8 cellular contexts compared by ENCODE assay signal in the genomic region with DNA sequence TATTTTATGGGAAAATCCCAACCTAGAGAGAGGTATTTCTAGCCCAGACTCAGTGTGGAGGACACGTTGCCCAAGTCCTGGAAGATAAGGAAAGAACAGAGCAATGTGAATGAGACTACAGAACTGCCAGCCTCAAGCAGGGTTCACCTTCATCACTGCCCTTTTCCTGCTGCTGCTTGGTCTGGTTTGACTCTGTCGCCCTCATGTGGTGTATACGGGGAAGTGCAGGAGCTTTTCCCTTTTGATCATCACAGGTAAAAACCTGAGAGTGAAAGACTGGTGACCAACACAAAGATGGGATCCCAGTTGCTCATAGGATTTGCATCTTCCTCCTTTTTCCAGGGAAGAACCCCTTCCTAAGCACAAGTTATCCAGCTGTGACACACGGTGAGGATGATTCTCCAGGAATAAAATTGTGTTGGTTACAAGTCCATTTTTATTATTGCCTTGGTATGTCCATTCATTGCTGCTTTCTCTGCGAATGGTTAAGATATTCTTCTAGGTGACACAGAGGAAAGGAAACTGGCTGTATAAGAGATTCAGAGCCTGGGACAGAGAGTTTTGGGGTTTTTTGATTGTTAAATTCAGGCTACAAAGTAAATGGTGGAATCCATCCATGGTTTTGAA.
DNase-seq lines count a peak whose midpoint lies in the region; ATAC-seq and TF ChIP-seq lines count a peak whose summit lies in the region.

No MANE protein-coding gene starts in this region.

- POLR2A ChIA-PET in AG04450 (lab: Yijun Ruan, JAX) (no interaction called here), WTC11 (lab: Charles Lee) (interaction anchor here (0.5 kb wide), 1 partner anchor 218 kb away, joined by 3 read pairs; no protein-coding TSS in a partner anchor)

- no peaks in the 10 kb centered on the region for H3K36me3 Mint-ChIP-seq in WTC11

- H3K27me3 Mint-ChIP-seq in WTC11 (ENCODE audit: low read depth): peaks cover 44% of the 10 kb centered on the region

- intact Hi-C loops in left colon (cut with DNase I, micrococcal nuclease): loop anchor here in 1 of 2 donors (5.0 to 10.0 kb wide), 2 partner anchors 151 to 239 kb away; no protein-coding TSS in a partner anchor

- DNase-seq in AG04450 (ENCODE audit: low read depth, low spot score) (peak; percentile 13), GM19238 (ENCODE audit: insufficient read length, low spot score) (peak; percentile 26), NCI-H2196 treated with DMSO at 0.1 percent for 48 hours (lab: John Stamatoyannopoulos, UW; ENCODE audit: unreplicated experiment) (peak; percentile 80), WTC11 (ENCODE audit: low spot score) (peak; percentile 23), cerebellum (ENCODE audit: low spot score) (peak; percentile 72), left colon (peak in 1 of 2 donors; percentile 25)
- peak; percentile 16 to 20 for DNase-seq in stimulated activated CD4-positive, alpha-beta T cell treated with anti-CD3 and anti-CD28 coated beads, Interleukin-4, amount 100 ng/mL, for 48 hours (ENCODE audit: low read depth in 2 of 2)

- peaks cover 11% of the 10 kb centered on the region for H3K4me1 Mint-ChIP-seq in WTC11

- no peaks in the 10 kb centered on the region for H3K9me3 ChIP-seq in AG04450 (ENCODE audit: control insufficient read depth, insufficient read depth, low read length)

- H3K27ac ChIP-seq in AG04450 (ENCODE audit: low read depth, low read length): no peak overlapping the region

- TF ChIP-seq CTCF in AG04450 (IDR thresholded peaks at IDR 0.05; ENCODE audit: low read depth, low read length) (peak; percentile 98), WTC11 (IDR thresholded peaks at IDR 0.05) (peak; percentile 84)

- no peak overlapping the region for H3K4me3 ChIP-seq in AG04450 (ENCODE audit: low read depth, low read length)

- CTCF ChIA-PET in AG04450 (lab: Charles Lee) (interaction anchor here (0.6 to 4.5 kb wide), 17 partner anchors 9 to 550 kb away, joined by 3 to 44 read pairs (median 4); no protein-coding TSS in a partner anchor), WTC11 (lab: Charles Lee) (interaction anchor here (0.5 to 6.7 kb wide), 35 partner anchors 10 to 677 kb away, joined by 3 to 135 read pairs (median 4); a partner anchor contains a TSS)

- H3K4me3 Mint-ChIP-seq in WTC11: no peak overlapping the region

- no peak overlapping the region for H3K27ac Mint-ChIP-seq in WTC11

- ATAC-seq in WTC11 (peak; percentile 56), left colon (peak; percentile 60), GM21723 (IDR thresholded peaks at IDR 0.05; ENCODE audit: unreplicated experiment) (no peak)

- peaks cover under 1% of the 10 kb centered on the region; the same call in 1 of the 2 replicates for H3K9me3 Mint-ChIP-seq in WTC11

- H3K27me3 ChIP-seq in AG04450 (ENCODE audit: control insufficient read depth, insufficient read depth, low read length): peaks cover 3% of the 10 kb centered on the region

TF ChIP-seq in WTC11, 78 proteins besides CTCF, POLR2A, EP300 and RAD21:
- TF ChIP-seq, protein P1, sequence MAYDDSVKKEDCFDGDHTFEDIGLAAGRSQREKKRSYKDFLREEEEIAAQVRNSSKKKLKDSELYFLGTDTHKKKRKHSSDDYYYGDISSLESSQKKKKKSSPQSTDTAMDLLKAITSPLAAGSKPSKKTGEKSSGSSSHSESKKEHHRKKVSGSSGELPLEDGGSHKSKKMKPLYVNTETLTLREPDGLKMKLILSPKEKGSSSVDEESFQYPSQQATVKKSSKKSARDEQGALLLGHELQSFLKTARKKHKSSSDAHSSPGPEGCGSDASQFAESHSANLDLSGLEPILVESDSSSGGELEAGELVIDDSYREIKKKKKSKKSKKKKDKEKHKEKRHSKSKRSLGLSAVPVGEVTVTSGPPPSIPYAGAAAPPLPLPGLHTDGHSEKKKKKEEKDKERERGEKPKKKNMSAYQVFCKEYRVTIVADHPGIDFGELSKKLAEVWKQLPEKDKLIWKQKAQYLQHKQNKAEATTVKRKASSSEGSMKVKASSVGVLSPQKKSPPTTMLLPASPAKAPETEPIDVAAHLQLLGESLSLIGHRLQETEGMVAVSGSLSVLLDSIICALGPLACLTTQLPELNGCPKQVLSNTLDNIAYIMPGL (CRISPR knock-in tag; IDR thresholded peaks at IDR 0.05): no peak
- TF ChIP-seq FOXK1 (CRISPR knock-in tag; IDR thresholded peaks at IDR 0.05) (no peak), ZNF232 (CRISPR knock-in tag; IDR thresholded peaks at IDR 0.05) (no peak), ELF4 (CRISPR knock-in tag; IDR thresholded peaks at IDR 0.05; ENCODE audit: low read depth) (no peak), GRHL2 (CRISPR knock-in tag; IDR thresholded peaks at IDR 0.05; ENCODE audit: insufficient replicate concordance, severe bottlenecking) (no peak), ZNF317 (CRISPR knock-in tag; IDR thresholded peaks at IDR 0.05; ENCODE audit: borderline replicate concordance, low read depth) (no peak), ETV6 (CRISPR knock-in tag; IDR thresholded peaks at IDR 0.05) (no peak), SOX15 (CRISPR knock-in tag; IDR thresholded peaks at IDR 0.05) (no peak), KAT7 (CRISPR knock-in tag; IDR thresholded peaks at IDR 0.05; ENCODE audit: borderline replicate concordance) (no peak), GTF2I (CRISPR knock-in tag; conservative IDR thresholded peaks at IDR 0.05) (no peak), NFE2L1 (CRISPR knock-in tag; IDR thresholded peaks at IDR 0.05) (no peak), SP1 (CRISPR knock-in tag; conservative IDR thresholded peaks at IDR 0.05) (no peak)
- TF ChIP-seq, protein P2, sequence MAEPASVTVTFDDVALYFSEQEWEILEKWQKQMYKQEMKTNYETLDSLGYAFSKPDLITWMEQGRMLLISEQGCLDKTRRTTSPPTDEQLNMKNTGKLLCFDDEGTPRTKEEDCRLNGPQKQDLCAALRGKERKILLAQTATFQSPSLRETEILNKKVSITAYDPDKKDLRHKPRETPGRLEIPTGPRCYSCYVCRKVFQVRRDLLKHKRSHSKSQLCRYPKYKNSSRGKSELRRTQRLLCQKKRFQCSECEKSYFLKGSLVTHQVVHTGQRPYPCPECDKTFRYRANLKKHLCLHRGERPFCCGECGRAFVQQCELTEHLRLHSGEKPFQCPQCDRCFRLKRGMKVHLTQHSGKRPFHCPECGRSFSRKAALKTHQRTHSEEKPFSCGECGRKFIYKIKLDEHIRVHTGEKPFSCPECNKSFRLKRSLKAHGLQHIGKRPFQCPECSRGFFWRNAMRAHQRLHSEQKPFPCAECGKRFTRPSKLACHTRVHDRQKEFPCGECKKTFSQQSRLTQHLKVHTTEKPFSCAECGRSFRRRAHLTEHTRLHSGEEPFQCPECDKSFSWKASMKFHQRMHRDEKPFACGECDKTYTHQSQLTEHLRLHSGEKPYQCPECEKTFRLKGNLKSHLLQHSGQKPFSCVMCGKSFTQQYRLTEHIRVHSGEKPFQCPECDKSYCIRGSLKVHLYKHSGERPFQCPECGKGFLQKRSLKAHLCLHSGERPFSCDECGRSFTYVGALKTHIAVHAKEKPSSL (CRISPR knock-in tag; conservative IDR thresholded peaks at IDR 0.05): no peak
- TF ChIP-seq, protein P3, sequence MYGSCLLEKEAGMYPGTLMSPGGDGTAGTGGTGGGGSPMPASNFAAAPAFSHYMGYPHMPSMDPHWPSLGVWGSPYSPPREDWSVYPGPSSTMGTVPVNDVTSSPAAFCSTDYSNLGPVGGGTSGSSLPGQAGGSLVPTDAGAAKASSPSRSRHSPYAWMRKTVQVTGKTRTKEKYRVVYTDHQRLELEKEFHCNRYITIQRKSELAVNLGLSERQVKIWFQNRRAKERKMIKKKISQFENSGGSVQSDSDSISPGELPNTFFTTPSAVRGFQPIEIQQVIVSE (CRISPR knock-in tag; IDR thresholded peaks at IDR 0.05; ENCODE audit: borderline replicate concordance): no peak
- TF ChIP-seq, protein P4, sequence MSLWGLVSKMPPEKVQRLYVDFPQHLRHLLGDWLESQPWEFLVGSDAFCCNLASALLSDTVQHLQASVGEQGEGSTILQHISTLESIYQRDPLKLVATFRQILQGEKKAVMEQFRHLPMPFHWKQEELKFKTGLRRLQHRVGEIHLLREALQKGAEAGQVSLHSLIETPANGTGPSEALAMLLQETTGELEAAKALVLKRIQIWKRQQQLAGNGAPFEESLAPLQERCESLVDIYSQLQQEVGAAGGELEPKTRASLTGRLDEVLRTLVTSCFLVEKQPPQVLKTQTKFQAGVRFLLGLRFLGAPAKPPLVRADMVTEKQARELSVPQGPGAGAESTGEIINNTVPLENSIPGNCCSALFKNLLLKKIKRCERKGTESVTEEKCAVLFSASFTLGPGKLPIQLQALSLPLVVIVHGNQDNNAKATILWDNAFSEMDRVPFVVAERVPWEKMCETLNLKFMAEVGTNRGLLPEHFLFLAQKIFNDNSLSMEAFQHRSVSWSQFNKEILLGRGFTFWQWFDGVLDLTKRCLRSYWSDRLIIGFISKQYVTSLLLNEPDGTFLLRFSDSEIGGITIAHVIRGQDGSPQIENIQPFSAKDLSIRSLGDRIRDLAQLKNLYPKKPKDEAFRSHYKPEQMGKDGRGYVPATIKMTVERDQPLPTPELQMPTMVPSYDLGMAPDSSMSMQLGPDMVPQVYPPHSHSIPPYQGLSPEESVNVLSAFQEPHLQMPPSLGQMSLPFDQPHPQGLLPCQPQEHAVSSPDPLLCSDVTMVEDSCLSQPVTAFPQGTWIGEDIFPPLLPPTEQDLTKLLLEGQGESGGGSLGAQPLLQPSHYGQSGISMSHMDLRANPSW (CRISPR knock-in tag; conservative IDR thresholded peaks at IDR 0.05; ENCODE audit: low read depth): no peak
- TF ChIP-seq, protein P5, sequence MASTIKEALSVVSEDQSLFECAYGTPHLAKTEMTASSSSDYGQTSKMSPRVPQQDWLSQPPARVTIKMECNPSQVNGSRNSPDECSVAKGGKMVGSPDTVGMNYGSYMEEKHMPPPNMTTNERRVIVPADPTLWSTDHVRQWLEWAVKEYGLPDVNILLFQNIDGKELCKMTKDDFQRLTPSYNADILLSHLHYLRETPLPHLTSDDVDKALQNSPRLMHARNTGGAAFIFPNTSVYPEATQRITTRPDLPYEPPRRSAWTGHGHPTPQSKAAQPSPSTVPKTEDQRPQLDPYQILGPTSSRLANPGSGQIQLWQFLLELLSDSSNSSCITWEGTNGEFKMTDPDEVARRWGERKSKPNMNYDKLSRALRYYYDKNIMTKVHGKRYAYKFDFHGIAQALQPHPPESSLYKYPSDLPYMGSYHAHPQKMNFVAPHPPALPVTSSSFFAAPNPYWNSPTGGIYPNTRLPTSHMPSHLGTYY (CRISPR knock-in tag; IDR thresholded peaks at IDR 0.05): no peak
